ENCODE assay signal across 8 cellular contexts in the genomic region with DNA sequence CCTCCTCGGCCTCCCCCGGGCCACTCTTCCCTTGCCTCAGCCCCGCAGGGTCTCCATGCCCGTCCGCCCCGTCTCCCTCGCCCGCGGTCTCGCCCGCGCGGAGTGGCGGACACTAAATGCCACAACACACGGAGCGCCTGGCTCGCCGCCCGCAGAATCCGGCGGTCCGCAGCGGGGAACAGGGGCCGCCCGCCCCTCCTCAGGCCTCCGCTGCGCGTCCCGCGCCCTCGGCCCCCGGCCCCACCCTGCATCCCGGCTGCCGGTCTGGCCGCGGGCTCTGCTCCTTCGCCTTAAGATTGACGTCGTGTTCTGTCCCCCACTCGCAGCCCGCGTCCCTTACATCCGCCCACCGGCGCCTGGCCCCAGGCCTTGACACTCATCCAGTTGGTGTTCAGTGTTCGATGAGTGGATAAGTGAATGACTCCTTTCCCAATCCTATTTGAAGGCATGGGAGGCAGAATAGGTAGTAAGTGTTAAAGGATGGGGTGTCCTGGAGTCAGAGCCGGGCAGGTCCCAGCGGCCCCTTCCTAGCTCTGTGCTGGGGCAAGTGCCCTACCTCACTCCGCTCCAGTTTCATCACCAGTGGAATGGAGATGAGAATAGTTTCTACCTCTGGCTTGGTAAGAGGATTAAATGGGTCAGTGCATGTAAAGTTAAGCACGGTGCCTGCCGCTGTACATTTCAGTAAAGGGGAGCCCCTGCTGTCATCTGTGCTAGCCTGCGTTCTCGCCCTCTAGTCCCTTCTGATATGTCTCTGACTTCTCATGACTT. TPM values are rescaled to one million over a fixed set of nuclear protein-coding genes. Genes with fewer than 3 reads are reported as not detected.
A peak's percentile ranks its signal among the peaks of the same experiment; 100 is the strongest.
DNase-seq lines count a peak whose midpoint lies in the region; ATAC-seq and TF ChIP-seq lines count a peak whose summit lies in the region.

No MANE protein-coding gene starts in this region.

- no peaks in the 10 kb centered on the region for H3K9me2 ChIP-seq in SK-N-SH

- peaks cover 9 to 10% of the 10 kb centered on the region in 2 experiments for H3K36me3 ChIP-seq in SK-N-SH (replicated peaks in 1 of 2; ENCODE audit: control insufficient read depth in 1 of 2, insufficient read depth in 2 of 2, low read length in 1 of 2)

- peak overlapping the region; percentile 79 to 80 for H3K27ac ChIP-seq in SK-N-SH (ENCODE audit: low read depth in 2 of 2, low read length in 1 of 2)

- no peaks in the 10 kb centered on the region for H4K20me1 ChIP-seq in SK-N-SH (ENCODE audit: insufficient read depth)

- H3K4me1 ChIP-seq in SK-N-SH (ENCODE audit: control insufficient read depth in 1 of 2, insufficient read depth in 2 of 2, low read depth in 1 of 2, low read length in 1 of 2), result peaks cover 14 to 15% of the 10 kb centered on the region in 2 experiments

- H3K4me2 ChIP-seq in SK-N-SH, result peak overlapping the region; percentile 89

- peaks cover 72% of the 10 kb centered on the region for H3K79me2 ChIP-seq in SK-N-SH (ENCODE audit: insufficient read depth)

- 8% methylated on average over 22 of the region's 53 CpGs for WGBS in SK-N-SH (ENCODE audit: low lambda C conversion rate)

- no peaks in the 10 kb centered on the region for H3K9me3 ChIP-seq in SK-N-SH

- peak overlapping the region; percentile 87 for H3K9ac ChIP-seq in SK-N-SH

- TF ChIP-seq CTCF in SK-N-SH (IDR thresholded peaks at IDR 0.05), result no peak

- DNase-seq in AG08396 (ENCODE audit: low spot score) (peak; percentile 55), SK-N-SH (no peak), cerebellar cortex (ENCODE audit: low spot score) (peak; percentile 43), kidney glomerular epithelial cell (lab: John Stamatoyannopoulos, UW) (peak; percentile 1), HEK293T (ENCODE audit: extremely low spot score) (no peak)
- peak; percentile 40 to 44 for DNase-seq in stimulated activated CD4-positive, alpha-beta T cell treated with anti-CD3 and anti-CD28 coated beads, Interleukin-2, amount 100 ng/mL, for 24 hours

- CTCF ChIA-PET in SK-N-SH (lab: Yijun Ruan, JAX), result no interaction called here
- CTCF ChIA-PET in HEK293T (lab: Yijun Ruan, JAX), result no interaction called here

- no peak for TF ChIP-seq RAD21 in SK-N-SH (IDR thresholded peaks at IDR 0.05; ENCODE audit: low read length)

- H2AFZ ChIP-seq in SK-N-SH (ENCODE audit: low read depth), result peak overlapping the region; percentile 88

- H3K4me3 ChIP-seq in SK-N-SH (ENCODE audit: low read depth in 2 of 2, low read length in 1 of 2), result peak overlapping the region; percentile 91 to 93

- POLR2A ChIA-PET in SK-N-SH (lab: Yijun Ruan, JAX) (no interaction called here), HEK293T (lab: Yijun Ruan, JAX) (interaction anchor here (0.8 to 1.8 kb wide), 11 partner anchors 9 to 184 kb away, joined by 3 to 14 read pairs (median 5); partner anchors contain the start of gene ZNF839)

- no peak for TF ChIP-seq EP300 in SK-N-SH (IDR thresholded peaks at IDR 0.05; ENCODE audit: borderline replicate concordance in 1 of 2, low read depth in 1 of 2, low read length in 1 of 2)

- H3K27me3 ChIP-seq in SK-N-SH (ENCODE audit: insufficient read depth), result no peaks in the 10 kb centered on the region

- ATAC-seq in GM18867 (IDR thresholded peaks at IDR 0.05; ENCODE audit: unreplicated experiment), result peak; percentile 16
- ATAC-seq in HG03108 (IDR thresholded peaks at IDR 0.05; ENCODE audit: unreplicated experiment), result peak; percentile 7

- H3F3A ChIP-seq in SK-N-SH (replicated peaks; ENCODE audit: insufficient read depth), result peaks cover 4% of the 10 kb centered on the region

TF ChIP-seq in SK-N-SH, 30 proteins besides CTCF, POLR2A, EP300 and RAD21 (continues in another document):
- TF ChIP-seq MEF2A (IDR thresholded peaks at IDR 0.05; ENCODE audit: borderline replicate concordance, low read depth) (no peak), SMC3 (IDR thresholded peaks at IDR 0.05; ENCODE audit: low read depth, low read length) (no peak), RXRA (IDR thresholded peaks at IDR 0.05; ENCODE audit: borderline replicate concordance, low read depth) (no peak), REST (IDR thresholded peaks at IDR 0.05; ENCODE audit: low read depth, low read length) (no peak), CHD2 (IDR thresholded peaks at IDR 0.05; ENCODE audit: low read length, partially characterized antibody) (no peak), SIN3A (IDR thresholded peaks at IDR 0.05; ENCODE audit: borderline replicate concordance, low read depth, low read length) (no peak)
- TF ChIP-seq, protein P1, sequence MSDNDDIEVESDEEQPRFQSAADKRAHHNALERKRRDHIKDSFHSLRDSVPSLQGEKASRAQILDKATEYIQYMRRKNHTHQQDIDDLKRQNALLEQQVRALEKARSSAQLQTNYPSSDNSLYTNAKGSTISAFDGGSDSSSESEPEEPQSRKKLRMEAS (IDR thresholded peaks at IDR 0.05; ENCODE audit: low read depth), result no peak

TF ChIP-seq in HEK293T, 16 proteins besides CTCF, POLR2A, EP300 and RAD21:
- TF ChIP-seq L3MBTL2 (conservative IDR thresholded peaks at IDR 0.05) (no peak), FOXA1 (IDR thresholded peaks at IDR 0.05) (no peak), PKNOX1 (IDR thresholded peaks at IDR 0.05) (no peak), ARNT (IDR thresholded peaks at IDR 0.05) (no peak), LEF1 (IDR thresholded peaks at IDR 0.05; ENCODE audit: borderline replicate concordance) (no peak), FOXM1 (IDR thresholded peaks at IDR 0.05; ENCODE audit: borderline replicate concordance) (no peak), HDGF (IDR thresholded peaks at IDR 0.05; ENCODE audit: borderline replicate concordance) (no peak), FOXK2 (IDR thresholded peaks at IDR 0.05) (no peak), ZNF384 (IDR thresholded peaks at IDR 0.05) (no peak), BHLHE40 (IDR thresholded peaks at IDR 0.05; ENCODE audit: borderline replicate concordance) (no peak), SUZ12 (IDR thresholded peaks at IDR 0.05) (no peak), ELF4 (IDR thresholded peaks at IDR 0.05) (no peak)

RNA-seq across cellular contexts. Expression of gene TECPR2, which starts 0.6 kb away (rescaled TPM):
- polyA plus RNA-seq in SK-N-SH (2012; rRNA removed), result 6.9 and 8.1 TPM in 2 replicates
- 4.9 and 6.1 TPM in 2 replicates for polyA plus RNA-seq in SK-N-SH (2012; cell fraction: cytosol; rRNA removed)
- polyA plus RNA-seq in SK-N-SH (2012; cell fraction: nucleus; rRNA removed), result 11.5 and 15.5 TPM in 2 replicates

RNA-seq across cellular contexts. Expression of gene CINP, which starts 0.7 kb away (rescaled TPM):
- 50.4 and 59.3 TPM in 2 replicates for polyA plus RNA-seq in SK-N-SH (2012; rRNA removed)
- 58.8 and 59.2 TPM in 2 replicates for polyA plus RNA-seq in SK-N-SH (2012; cell fraction: cytosol; rRNA removed)
- 29.1 and 36.3 TPM in 2 replicates for polyA plus RNA-seq in SK-N-SH (2012; cell fraction: nucleus; rRNA removed)

RNA-seq across cellular contexts. Expression of gene ZNF839, which starts 43.8 kb away (rescaled TPM):
- 15.4 and 19.4 TPM in 2 replicates for polyA plus RNA-seq in SK-N-SH (2012; rRNA removed)
- polyA plus RNA-seq in SK-N-SH (2012; cell fraction: cytosol; rRNA removed), result 8.8 and 9.0 TPM in 2 replicates
- 66.8 and 82.7 TPM in 2 replicates for polyA plus RNA-seq in SK-N-SH (2012; cell fraction: nucleus; rRNA removed)

RNA-seq across cellular contexts. Expression of gene MOK, which starts 58.4 kb away (rescaled TPM):
- 13.3 and 15.2 TPM in 2 replicates for polyA plus RNA-seq in SK-N-SH (2012; rRNA removed)
- polyA plus RNA-seq in SK-N-SH (2012; cell fraction: cytosol; rRNA removed), result 5.1 and 6.0 TPM in 2 replicates
- polyA plus RNA-seq in SK-N-SH (2012; cell fraction: nucleus; rRNA removed), result 83.8 and 120 TPM in 2 replicates

Comparison
In these comparisons a context has a peak if more than half of its experiments do, and no peak if none do; other contexts are left out.
1. DNase-seq: peak in AG08396 (single experiment), cerebellar cortex (single experiment), kidney glomerular epithelial cell (single experiment) and stimulated activated CD4-positive, alpha-beta T cell treated with anti-CD3 and anti-CD28 coated beads, Interleukin-2, amount 100 ng/mL, for 24 hours (2 of 2); none in SK-N-SH (single experiment) and HEK293T (single experiment).